Comparison of ENCODE assay signal across 8 cellular contexts in the genomic region with DNA sequence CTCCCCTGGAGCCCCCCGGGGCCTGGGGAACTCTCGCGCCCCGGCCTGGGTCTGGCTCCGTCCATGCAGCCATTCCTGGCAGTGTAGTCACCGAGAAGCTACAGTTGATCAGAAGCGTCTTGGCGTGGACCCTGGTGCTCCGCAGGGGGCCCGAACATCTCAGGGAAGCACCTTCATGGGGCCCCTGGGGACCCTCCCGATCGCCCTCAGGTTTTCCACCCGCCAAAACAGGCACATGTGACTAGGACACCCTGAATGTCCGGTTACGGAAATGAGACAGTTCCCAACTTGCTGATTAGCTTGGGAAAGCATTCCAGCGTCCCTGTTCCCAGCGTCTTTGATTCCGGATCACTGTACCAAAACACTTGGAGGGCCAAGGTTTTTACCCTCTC. TPM values are rescaled to one million over a fixed set of nuclear protein-coding genes. Genes with fewer than 3 reads are reported as not detected.
DNase-seq lines count a peak whose midpoint lies in the region; ATAC-seq and TF ChIP-seq lines count a peak whose summit lies in the region.

No MANE protein-coding gene starts in this region.

- peaks cover 3 to 12% of the 10 kb centered on the region in 2 experiments; a peak in 3 of 4 replicates for H3K4me1 ChIP-seq in HCT116 (ENCODE audit: control insufficient read depth in 1 of 2, insufficient read depth in 2 of 2, low read length in 2 of 2)
- peaks cover 0 to 35% (median 14%) of the 10 kb centered on the region in 9 donors for H3K4me1 ChIP-seq in heart right ventricle

- ATAC-seq in HCT116 = no peak
- ATAC-seq in heart right ventricle = peak in 6 of 8 donors; percentile 25 to 63 (median 50)

- H3K27me3 Mint-ChIP-seq in activated naive CD8-positive, alpha-beta T cell treated with anti-CD3 and anti-CD28 coated beads for 36 hours = no peaks in the 10 kb centered on the region

- H3K36me3 ChIP-seq in HCT116 (ENCODE audit: control insufficient read depth in 1 of 2, insufficient read depth in 2 of 2, low read length in 2 of 2) (no peaks in the 10 kb centered on the region), heart right ventricle (peaks cover 0 to 39% (median 1%) of the 10 kb centered on the region in 9 donors)

- H3K4me3 ChIP-seq in HCT116 (replicated peaks in 1 of 2; ENCODE audit: low read depth in 1 of 2, low read length in 2 of 2) = peak overlapping the region; percentile 66
- H3K4me3 ChIP-seq in heart right ventricle = peak overlapping the region; percentile 45 to 90 (median 82)

- H3K9ac ChIP-seq in HCT116 (ENCODE audit: low read length) = peak overlapping the region; percentile 93

- intact Hi-C loops in HCT116 (cut with micrococcal nuclease) (loop anchor here (1.0 kb wide), 1 partner anchor 21 kb away; a partner anchor contains a TSS), heart right ventricle (cut with DNase I) (loop anchor here in 7 of 10 donors (1.0 to 10.0 kb wide), 8 partner anchors 21 to 967 kb away; a partner anchor contains a TSS), posterior vena cava (cut with DNase I) (loop anchor here in 1 of 2 donors (10.0 kb wide), 1 partner anchor 51 kb away; a partner anchor contains a TSS)

- no peaks in the 10 kb centered on the region for H3K79me2 ChIP-seq in HCT116 (ENCODE audit: insufficient read depth, low read length)

- no peaks in the 10 kb centered on the region for H4K20me1 ChIP-seq in HCT116 (ENCODE audit: insufficient read depth)

- RAD21 ChIA-PET in HCT116 (lab: Charles Lee; ENCODE audit: low non-redundant PET in 1 of 2, low total read pairs in 2 of 2, uncharacterized antibody in 2 of 2, unreplicated experiment in 2 of 2) = no interaction called here

- H3K27me3 ChIP-seq in HCT116 (ENCODE audit: insufficient read depth, low read length) (no peaks in the 10 kb centered on the region), heart right ventricle (no peaks in the 10 kb centered on the region)

- no peak for TF ChIP-seq RAD21 in HCT116 (IDR thresholded peaks at IDR 0.05; ENCODE audit: low read depth)

- TF ChIP-seq POLR2A in HCT116 (IDR thresholded peaks at IDR 0.05; ENCODE audit: borderline replicate concordance, extremely low read depth, insufficient read depth, insufficient read length) = no peak

- peaks cover 27% of the 10 kb centered on the region for H3K4me1 Mint-ChIP-seq in activated naive CD8-positive, alpha-beta T cell treated with anti-CD3 and anti-CD28 coated beads for 36 hours

- TF ChIP-seq CTCF in HCT116 (IDR thresholded peaks at IDR 0.05 in 2 of 3, conservative IDR thresholded peaks at IDR 0.05 in 1 of 3; ENCODE audit: borderline replicate concordance in 1 of 3, insufficient read depth in 1 of 3, low read depth in 2 of 3, low read length in 2 of 3) (no peak), heart right ventricle (IDR thresholded peaks at IDR 0.05) (no peak)

- CTCF ChIA-PET in HCT116 (lab: Charles Lee) = interaction anchor here (1.5 kb wide), 1 partner anchor 132 kb away, joined by 5 read pairs; no protein-coding TSS in a partner anchor

- no peaks in the 10 kb centered on the region for H3K9me3 Mint-ChIP-seq in activated naive CD8-positive, alpha-beta T cell treated with anti-CD3 and anti-CD28 coated beads for 36 hours

- DNase-seq in NCI-H2081 (lab: John Stamatoyannopoulos, UW) (peak; percentile 32 to 64), NCI-H2081 treated with DMSO at 0.1 percent for 48 hours (lab: John Stamatoyannopoulos, UW) (no peak), HCT116 (ENCODE audit: low read depth, low spot score) (no peak), NCI-H1092 treated with DMSO at 0.1 percent for 48 hours (lab: John Stamatoyannopoulos, UW) (peak; percentile 27), heart right ventricle (peak in 1 of 2 donors; percentile 42), posterior vena cava (ENCODE audit: low spot score) (peak; percentile 84), COLO668 (lab: John Stamatoyannopoulos, UW; ENCODE audit: unreplicated experiment) (no peak)
- DNase-seq in activated naive CD8-positive, alpha-beta T cell treated with anti-CD3 and anti-CD28 coated beads for 36 hours = no peak

- peak overlapping the region; percentile 90 for H3K4me3 Mint-ChIP-seq in activated naive CD8-positive, alpha-beta T cell treated with anti-CD3 and anti-CD28 coated beads for 36 hours

- no TSS peak for BruUV-seq in HCT116 (replicated peaks; lab: Mats Ljungman, UMichigan)

- H2AFZ ChIP-seq in HCT116 (ENCODE audit: low read depth, low read length, poor library complexity, severe bottlenecking) = no peak overlapping the region

- H3K36me3 Mint-ChIP-seq in activated naive CD8-positive, alpha-beta T cell treated with anti-CD3 and anti-CD28 coated beads for 36 hours = peaks cover 15% of the 10 kb centered on the region

- no peaks in the 10 kb centered on the region for H3K9me2 ChIP-seq in HCT116 (ENCODE audit: insufficient read depth)

- POLR2A ChIA-PET in HCT116 (lab: Charles Lee) = interaction anchor here (1.6 kb wide), 1 partner anchor 22 kb away, joined by 7 read pairs; a partner anchor contains a TSS

- H3K9me3 ChIP-seq in HCT116 (ENCODE audit: control insufficient read depth in 1 of 2, insufficient read depth in 1 of 2, low read depth in 1 of 2, low read length in 2 of 2) = no peaks in the 10 kb centered on the region
- H3K9me3 ChIP-seq in heart right ventricle = no peaks in the 10 kb centered on the region

- H3K27ac Mint-ChIP-seq in activated naive CD8-positive, alpha-beta T cell treated with anti-CD3 and anti-CD28 coated beads for 36 hours = peak overlapping the region; percentile 95

- H3K27ac ChIP-seq in HCT116 (ENCODE audit: low read depth, low read length) = peak overlapping the region; percentile 73
- peak overlapping the region; percentile 76 to 99 (median 95) for H3K27ac ChIP-seq in heart right ventricle

- 1% methylated on average over 18 of the region's 18 CpGs for WGBS in heart right ventricle, 2 donors

- peak overlapping the region; percentile 79 for H3K4me2 ChIP-seq in HCT116 (ENCODE audit: low read length)

TF ChIP-seq in HCT116, 20 proteins besides CTCF, POLR2A, EP300 and RAD21:
- TF ChIP-seq SP1 (IDR thresholded peaks at IDR 0.05; ENCODE audit: low read depth) (no peak), ZFX (IDR thresholded peaks at IDR 0.05) (peak; percentile 52; the same call in 1 of the 2 replicates)

RNA-seq across cellular contexts. Expression of a gene that starts 0.5 kb away (rescaled TPM):
- 9.0 TPM for total RNA-seq in HCT116 (2021; ENCODE audit: unreplicated experiment)
- polyA plus RNA-seq in HCT116 (2012) = 2.5 and 3.9 TPM in 2 replicates
- 10 to 100 TPM; 16.2 to 18.3 TPM for total RNA-seq in activated naive CD8-positive, alpha-beta T cell treated with anti-CD3 and anti-CD28 coated beads for 36 hours
- total RNA-seq in heart right ventricle = 1 to 10 TPM; 3.6 to 7.2 (median 5.3) TPM
- polyA plus RNA-seq in heart right ventricle = 10 to 100 TPM in 1 of 2 donors, 1 to 10 TPM in 1; 3.1 to 12.2 TPM
- total RNA-seq in posterior vena cava = 10 to 100 TPM; 10.9 to 14.3 TPM

RNA-seq across cellular contexts. Expression of a gene that starts 21.4 kb away (rescaled TPM):
- 28.2 TPM for total RNA-seq in HCT116 (2021; ENCODE audit: unreplicated experiment)
- 2.4 and 3.4 TPM in 2 replicates for polyA plus RNA-seq in HCT116 (2012)
- 10 to 100 TPM; 31.0 to 31.5 TPM for total RNA-seq in activated naive CD8-positive, alpha-beta T cell treated with anti-CD3 and anti-CD28 coated beads for 36 hours
- 10 to 100 TPM; 10.2 to 27.6 (median 17.1) TPM for total RNA-seq in heart right ventricle
- polyA plus RNA-seq in heart right ventricle = 1 to 10 TPM; 5.1 to 6.5 TPM
- total RNA-seq in posterior vena cava = 10 to 100 TPM; 31.1 to 33.7 TPM

RNA-seq across cellular contexts. Expression of a gene that starts 55.3 kb away (rescaled TPM):
- total RNA-seq in HCT116 (2021; ENCODE audit: unreplicated experiment) (28.1 TPM), heart right ventricle (100 to 1,000 TPM in 9 of 10 donors, 10 to 100 TPM in 1; 93.2 to 340 (median 261) TPM), posterior vena cava (10 to 100 TPM; 44.0 to 44.2 TPM)
- polyA plus RNA-seq in HCT116 (2012) = 21.5 and 28.5 TPM in 2 replicates
- total RNA-seq in activated naive CD8-positive, alpha-beta T cell treated with anti-CD3 and anti-CD28 coated beads for 36 hours = 10 to 100 TPM; 77.5 to 80.6 TPM
- 100 to 1,000 TPM in 1 of 2 donors, 10 to 100 TPM in 1; 22.2 to 102 TPM for polyA plus RNA-seq in heart right ventricle

Comparison
In these comparisons a context has a peak if more than half of its experiments do, and no peak if none do; other contexts are left out.
1. DNase-seq: peak in NCI-H2081 (2 of 2), NCI-H1092 treated with DMSO at 0.1 percent for 48 hours (single experiment) and posterior vena cava (single experiment); none in NCI-H2081 treated with DMSO at 0.1 percent for 48 hours (single experiment), HCT116 (single experiment), activated naive CD8-positive, alpha-beta T cell treated with anti-CD3 and anti-CD28 coated beads for 36 hours (single experiment) and COLO668 (single experiment).